ENCODE assay signal across 8 cellular contexts in genomic region chr1:200738348-200738732, GRCh38. TPM values are rescaled to one million over a fixed set of nuclear protein-coding genes. Genes with fewer than 3 reads are reported as not detected.
DNase-seq lines count a peak whose midpoint lies in the region; ATAC-seq, FAIRE-seq and TF ChIP-seq lines count a peak whose summit lies in the region.

No MANE protein-coding gene starts in this region.

- intact Hi-C loops in PC-9 (cut with micrococcal nuclease; ENCODE audit: unreplicated experiment) = loop anchor here (1.0 to 2.0 kb wide), 3 partner anchors 64 to 118 kb away; partner anchors contain the start of gene KIF14
- intact Hi-C loops in psoas muscle (cut with DNase I) = loop anchor here (2.0 to 5.0 kb wide), 2 partner anchors 66 to 68 kb away; no protein-coding TSS in a partner anchor

- H3K79me2 ChIP-seq in PC-9 (ENCODE audit: low read depth) = peaks cover 38% of the 10 kb centered on the region

- H3K36me3 ChIP-seq in PC-9 (ENCODE audit: low read depth) (no peaks in the 10 kb centered on the region), esophagus (ENCODE audit: control insufficient read depth in 2 of 2, insufficient read depth in 2 of 2, low read length in 1 of 2) (no peaks in the 10 kb centered on the region), psoas muscle (ENCODE audit: insufficient read depth in 1 of 2, low read depth in 1 of 2) (no peaks in the 10 kb centered on the region)

- H3K27ac ChIP-seq in PC-9 (0 out of 2 replicates have a peak overlapping the region, but pooled peaks have one; percentile 34), esophagus (ENCODE audit: low read depth in 2 of 2, low read length in 1 of 2) (peak overlapping the region; percentile 99 to 100), psoas muscle (peak overlapping the region; percentile 99)

- H3K9me2 ChIP-seq in PC-9 (ENCODE audit: insufficient read depth) = no peaks in the 10 kb centered on the region

- H3K4me3 ChIP-seq in PC-9 (peak overlapping the region; percentile 99), esophagus (ENCODE audit: low read depth in 1 of 2, low read length in 2 of 2) (peak overlapping the region; percentile 38 to 78), psoas muscle (peak overlapping the region; percentile 97)

- TSS peak; percentile 95 for BruUV-seq in PC-9 (replicated peaks; lab: Mats Ljungman, UMichigan)

- peaks cover 5% of the 10 kb centered on the region for H3F3A ChIP-seq in PC-9 (ENCODE audit: insufficient read depth, low read depth)

- ATAC-seq in psoas muscle (no peak), HG02798 (IDR thresholded peaks at IDR 0.05; ENCODE audit: poor library complexity, unreplicated experiment) (no peak), HG02852 (IDR thresholded peaks at IDR 0.05; ENCODE audit: unreplicated experiment) (no peak)

- CTCF ChIA-PET in PC-9 (lab: Charles Lee) = no interaction called here

- H3K4me1 ChIP-seq in PC-9 (replicated peaks; ENCODE audit: insufficient read depth) (peaks cover 40% of the 10 kb centered on the region), esophagus (ENCODE audit: control insufficient read depth in 2 of 2, insufficient read depth in 2 of 2, low read length in 1 of 2) (no peaks in the 10 kb centered on the region), psoas muscle (peaks cover 35% of the 10 kb centered on the region)

- no peak for DNase-seq in GM12892 (ENCODE audit: insufficient read length)
- no peak for DNase-seq in PC-9
- DNase-seq in psoas muscle = no peak
- no peak for DNase-seq in NCI-H1436 treated with DMSO at 0.1 percent for 48 hours (lab: John Stamatoyannopoulos, UW)
- DNase-seq in activated CD4-positive, alpha-beta T cell treated with anti-CD3 and anti-CD28 coated beads for 4 hours = no peak

- POLR2A ChIA-PET in PC-9 (lab: Charles Lee; ENCODE audit: unreplicated experiment) = interaction anchor here (0.5 to 0.6 kb wide), 2 partner anchors 75 to 421 kb away, joined by 3 to 6 read pairs; no protein-coding TSS in a partner anchor

- peak overlapping the region; percentile 94 for H2AFZ ChIP-seq in PC-9

- peak; percentile 72 for FAIRE-seq in GM12892 (lab: Jason Lieb, UNC)

- H3K9me3 ChIP-seq in PC-9 (ENCODE audit: insufficient read depth, low read depth) (no peaks in the 10 kb centered on the region), esophagus (ENCODE audit: control insufficient read depth in 2 of 2, insufficient read depth in 1 of 2, low read depth in 1 of 2, low read length in 1 of 2) (no peaks in the 10 kb centered on the region), psoas muscle (no peaks in the 10 kb centered on the region)

- TF ChIP-seq CTCF in PC-9 (conservative IDR thresholded peaks at IDR 0.05) = no peak
- no peak for TF ChIP-seq CTCF in psoas muscle (IDR thresholded peaks at IDR 0.05)

- peaks cover 18% of the 10 kb centered on the region for H4K20me1 ChIP-seq in PC-9 (ENCODE audit: insufficient read depth)

- no peaks in the 10 kb centered on the region for H3K27me3 ChIP-seq in PC-9 (ENCODE audit: insufficient read depth, low read depth)
- H3K27me3 ChIP-seq in esophagus (ENCODE audit: control insufficient read depth in 1 of 2, insufficient read depth in 2 of 2, low read length in 2 of 2) = no peaks in the 10 kb centered on the region
- no peaks in the 10 kb centered on the region for H3K27me3 ChIP-seq in psoas muscle (ENCODE audit: insufficient read depth in 3 of 3, low read length in 2 of 3)

- TF ChIP-seq POLR2A in GM12892 (IDR thresholded peaks at IDR 0.05; ENCODE audit: low read depth, low read length) = no peak

- peak overlapping the region; percentile 81 for H3K4me2 ChIP-seq in PC-9

- WGBS in esophagus, 2 donors = 6% methylated on average over 8 of the region's 8 CpGs
- 3 to 6% (median 4%) methylated on average over 8 of the region's 8 CpGs for WGBS in psoas muscle, 3 donors

RNA-seq across cellular contexts. Expression of gene CAMSAP2, which starts 0.4 kb away (rescaled TPM):
- polyA plus RNA-seq in GM12892 (2012; ENCODE audit: missing spikeins) = 12.1 TPM
- total RNA-seq in PC-9 (2021) = 27.5 and 40.3 TPM in 2 replicates
- polyA plus RNA-seq in esophagus = 1 to 10 TPM; 5.4 to 7.2 TPM
- total RNA-seq in psoas muscle = 10 to 100 TPM; 37.0 to 70.8 (median 49.8) TPM
- 10 to 100 TPM in 1 of 3 donors, 1 to 10 TPM in 2; 4.8 to 14.2 (median 6.6) TPM for polyA plus RNA-seq in psoas muscle

Comparison
In these comparisons a context has a peak if more than half of its experiments do, and no peak if none do; other contexts are left out.
1. H3K27ac ChIP-seq: peak in every context shown above with its lines; median percentile 100 in esophagus; 99 in psoas muscle; 34 in PC-9.